ENCODE assay signal across 1 cellular context in genomic region chr15:92819312-92820232, GRCh38.
TF ChIP-seq lines count a peak whose summit lies in the region.

No MANE protein-coding gene starts in this region.

TF ChIP-seq in K562, 482 proteins besides CTCF, POLR2A, EP300 and RAD21 (continued from another document and continues in another):
- TF ChIP-seq, protein P1, sequence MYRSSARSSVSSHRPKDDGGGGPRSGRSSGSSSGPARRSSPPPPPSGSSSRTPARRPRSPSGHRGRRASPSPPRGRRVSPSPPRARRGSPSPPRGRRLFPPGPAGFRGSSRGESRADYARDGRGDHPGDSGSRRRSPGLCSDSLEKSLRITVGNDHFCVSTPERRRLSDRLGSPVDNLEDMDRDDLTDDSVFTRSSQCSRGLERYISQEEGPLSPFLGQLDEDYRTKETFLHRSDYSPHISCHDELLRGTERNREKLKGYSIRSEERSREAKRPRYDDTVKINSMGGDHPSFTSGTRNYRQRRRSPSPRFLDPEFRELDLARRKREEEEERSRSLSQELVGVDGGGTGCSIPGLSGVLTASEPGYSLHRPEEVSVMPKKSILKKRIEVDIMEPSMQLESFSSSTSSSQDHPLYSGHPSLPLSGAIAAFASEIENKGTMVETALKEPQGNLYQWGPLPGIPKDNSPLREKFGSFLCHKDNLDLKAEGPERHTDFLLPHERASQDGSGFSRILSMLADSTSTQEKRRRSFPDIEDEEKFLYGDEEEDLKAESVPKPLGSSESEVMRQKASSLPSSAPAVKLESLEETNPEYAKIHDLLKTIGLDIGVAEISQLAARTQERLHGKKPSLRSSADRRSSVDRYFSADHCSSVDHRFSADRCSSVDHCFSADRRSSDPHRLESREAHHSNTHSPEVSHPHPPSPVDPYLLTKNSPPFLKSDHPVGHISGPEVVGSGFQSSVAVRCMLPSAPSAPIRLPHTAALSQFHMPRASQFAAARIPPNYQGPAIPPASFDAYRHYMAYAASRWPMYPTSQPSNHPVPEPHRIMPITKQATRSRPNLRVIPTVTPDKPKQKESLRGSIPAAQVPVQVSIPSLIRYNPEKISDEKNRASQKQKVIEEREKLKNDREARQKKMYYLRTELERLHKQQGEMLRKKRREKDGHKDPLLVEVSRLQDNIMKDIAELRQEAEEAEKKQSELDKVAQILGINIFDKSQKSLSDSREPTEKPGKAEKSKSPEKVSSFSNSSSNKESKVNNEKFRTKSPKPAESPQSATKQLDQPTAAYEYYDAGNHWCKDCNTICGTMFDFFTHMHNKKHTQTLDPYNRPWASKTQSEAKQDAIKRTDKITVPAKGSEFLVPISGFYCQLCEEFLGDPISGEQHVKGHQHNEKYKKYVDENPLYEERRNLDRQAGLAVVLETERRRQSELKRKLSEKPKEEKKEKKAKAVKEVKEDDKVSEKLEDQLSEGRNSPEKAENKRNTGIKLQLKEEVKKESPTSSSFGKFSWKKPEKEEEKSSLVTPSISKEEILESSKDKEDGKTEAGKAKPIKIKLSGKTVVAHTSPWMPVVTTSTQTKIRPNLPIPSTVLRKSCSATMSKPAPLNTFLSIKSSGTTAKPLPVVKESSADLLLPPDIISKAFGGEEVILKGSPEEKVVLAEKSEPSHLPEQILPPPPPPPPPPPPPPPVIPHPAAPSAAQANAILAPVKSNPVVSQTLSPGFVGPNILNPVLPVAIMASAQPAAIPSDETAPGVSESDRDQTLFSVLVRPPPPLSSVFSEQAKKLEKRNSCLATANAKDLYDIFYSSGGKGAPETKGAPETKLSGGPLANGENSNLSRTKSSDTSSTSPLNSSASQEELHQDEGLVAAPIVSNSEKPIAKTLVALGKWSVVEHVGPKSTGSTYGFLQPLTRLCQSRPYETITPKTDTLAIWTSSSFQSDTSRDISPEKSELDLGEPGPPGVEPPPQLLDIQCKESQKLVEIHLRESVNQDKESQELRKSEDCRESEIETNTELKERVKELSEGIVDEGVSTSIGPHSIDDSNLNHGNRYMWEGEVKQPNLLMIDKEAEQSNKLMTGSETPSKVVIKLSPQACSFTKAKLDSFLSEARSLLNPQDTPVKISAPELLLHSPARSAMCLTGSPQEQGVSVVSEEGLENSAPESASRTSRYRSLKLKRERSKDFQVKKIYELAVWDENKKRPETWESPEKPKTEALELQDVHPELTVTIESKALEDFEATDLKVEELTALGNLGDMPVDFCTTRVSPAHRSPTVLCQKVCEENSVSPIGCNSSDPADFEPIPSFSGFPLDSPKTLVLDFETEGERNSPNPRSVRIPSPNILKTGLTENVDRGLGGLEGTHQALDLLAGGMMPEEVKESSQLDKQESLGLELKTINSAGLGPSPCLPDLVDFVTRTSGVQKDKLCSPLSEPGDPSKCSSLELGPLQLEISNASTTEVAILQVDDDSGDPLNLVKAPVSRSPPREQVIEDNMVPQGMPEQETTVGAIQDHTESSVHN (IDR thresholded peaks at IDR 0.05; ENCODE audit: borderline replicate concordance in 1 of 2, low read depth in 1 of 2), result no peak
- TF ChIP-seq NRF1 (conservative IDR thresholded peaks at IDR 0.05 in 1 of 2, IDR thresholded peaks at IDR 0.05 in 1 of 2) (no peak), ATF3 (IDR thresholded peaks at IDR 0.05) (no peak), ATF3 (CRISPR knock-in tag; conservative IDR thresholded peaks at IDR 0.05) (no peak), BHLHE40 (IDR thresholded peaks at IDR 0.05; ENCODE audit: low read length) (no peak), PRPF4 (IDR thresholded peaks at IDR 0.05; ENCODE audit: insufficient read depth, low read depth, low read length, poor library complexity, severe bottlenecking) (no peak), SNRNP70 (optimal IDR thresholded peaks at IDR 0.05; ENCODE audit: low read depth, low read length) (no peak), ZNF239 (CRISPR knock-in tag; IDR thresholded peaks at IDR 0.05) (peak; percentile 17; the same call in 1 of the 2 replicates), KAT7 (CRISPR knock-in tag; IDR thresholded peaks at IDR 0.05; ENCODE audit: borderline replicate concordance) (no peak), BRF2 (IDR thresholded peaks at IDR 0.05; ENCODE audit: borderline replicate concordance, insufficient read depth, insufficient read length) (no peak), KLF10 (CRISPR knock-in tag; IDR thresholded peaks at IDR 0.05) (no peak), KLF13 (tag; IDR thresholded peaks at IDR 0.05; ENCODE audit: borderline replicate concordance, low read depth) (no peak), ZNF175 (CRISPR knock-in tag; IDR thresholded peaks at IDR 0.05; ENCODE audit: low read depth) (no peak), TRIM25 (IDR thresholded peaks at IDR 0.05; ENCODE audit: borderline replicate concordance) (peak; percentile 46; the same call in 1 of the 2 replicates), TEAD1 (CRISPR knock-in tag; IDR thresholded peaks at IDR 0.05) (0 out of 4 replicates have a peak, but pooled peaks of 1 of the 2 experiments have one; percentile 28), HIVEP1 (CRISPR knock-in tag; IDR thresholded peaks at IDR 0.05) (no peak), USF1 (CRISPR knock-in tag; IDR thresholded peaks at IDR 0.05) (no peak), SIN3A (IDR thresholded peaks at IDR 0.05; ENCODE audit: borderline replicate concordance in 2 of 2, control insufficient read depth in 1 of 2, low read depth in 2 of 2, low read length in 2 of 2) (no peak; a peak in 1 of 4 replicates), ZHX1 (conservative IDR thresholded peaks at IDR 0.05; ENCODE audit: low read length) (no peak), SMAD2 (IDR thresholded peaks at IDR 0.05; ENCODE audit: low read depth, low read length) (no peak), ZKSCAN1 (IDR thresholded peaks at IDR 0.05; ENCODE audit: low read depth, low read length) (no peak), POU5F1 (IDR thresholded peaks at IDR 0.05; ENCODE audit: borderline replicate concordance, low read depth, low read length, partially characterized antibody) (no peak), POLR2G (IDR thresholded peaks at IDR 0.05; ENCODE audit: low read depth, low read length) (no peak), TFAM (CRISPR knock-in tag; conservative IDR thresholded peaks at IDR 0.05) (no peak), NBN (IDR thresholded peaks at IDR 0.05; ENCODE audit: low read depth) (peak; percentile 58), MCM2 (IDR thresholded peaks at IDR 0.05; ENCODE audit: low read depth) (no peak), ZNF644 (tag; IDR thresholded peaks at IDR 0.05; ENCODE audit: low read depth) (no peak; the same call in 1 of the 2 replicates), MAFK (IDR thresholded peaks at IDR 0.05; ENCODE audit: low read length) (no peak), ZBTB17 (CRISPR knock-in tag; IDR thresholded peaks at IDR 0.05) (no peak), SAP30 (IDR thresholded peaks at IDR 0.05; ENCODE audit: borderline replicate concordance, insufficient read depth, low read depth, low read length, poor library complexity, severe bottlenecking) (no peak), CBFA2T2 (conservative IDR thresholded peaks at IDR 0.05) (no peak)
- TF ChIP-seq, protein P2, sequence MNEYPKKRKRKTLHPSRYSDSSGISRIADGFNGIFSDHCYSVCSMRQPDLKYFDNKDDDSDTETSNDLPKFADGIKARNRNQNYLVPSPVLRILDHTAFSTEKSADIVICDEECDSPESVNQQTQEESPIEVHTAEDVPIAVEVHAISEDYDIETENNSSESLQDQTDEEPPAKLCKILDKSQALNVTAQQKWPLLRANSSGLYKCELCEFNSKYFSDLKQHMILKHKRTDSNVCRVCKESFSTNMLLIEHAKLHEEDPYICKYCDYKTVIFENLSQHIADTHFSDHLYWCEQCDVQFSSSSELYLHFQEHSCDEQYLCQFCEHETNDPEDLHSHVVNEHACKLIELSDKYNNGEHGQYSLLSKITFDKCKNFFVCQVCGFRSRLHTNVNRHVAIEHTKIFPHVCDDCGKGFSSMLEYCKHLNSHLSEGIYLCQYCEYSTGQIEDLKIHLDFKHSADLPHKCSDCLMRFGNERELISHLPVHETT (CRISPR knock-in tag; conservative IDR thresholded peaks at IDR 0.05 in 1 of 2, IDR thresholded peaks at IDR 0.05 in 1 of 2), result no peak; a peak in 1 of 4 replicates
- TF ChIP-seq, protein P3, sequence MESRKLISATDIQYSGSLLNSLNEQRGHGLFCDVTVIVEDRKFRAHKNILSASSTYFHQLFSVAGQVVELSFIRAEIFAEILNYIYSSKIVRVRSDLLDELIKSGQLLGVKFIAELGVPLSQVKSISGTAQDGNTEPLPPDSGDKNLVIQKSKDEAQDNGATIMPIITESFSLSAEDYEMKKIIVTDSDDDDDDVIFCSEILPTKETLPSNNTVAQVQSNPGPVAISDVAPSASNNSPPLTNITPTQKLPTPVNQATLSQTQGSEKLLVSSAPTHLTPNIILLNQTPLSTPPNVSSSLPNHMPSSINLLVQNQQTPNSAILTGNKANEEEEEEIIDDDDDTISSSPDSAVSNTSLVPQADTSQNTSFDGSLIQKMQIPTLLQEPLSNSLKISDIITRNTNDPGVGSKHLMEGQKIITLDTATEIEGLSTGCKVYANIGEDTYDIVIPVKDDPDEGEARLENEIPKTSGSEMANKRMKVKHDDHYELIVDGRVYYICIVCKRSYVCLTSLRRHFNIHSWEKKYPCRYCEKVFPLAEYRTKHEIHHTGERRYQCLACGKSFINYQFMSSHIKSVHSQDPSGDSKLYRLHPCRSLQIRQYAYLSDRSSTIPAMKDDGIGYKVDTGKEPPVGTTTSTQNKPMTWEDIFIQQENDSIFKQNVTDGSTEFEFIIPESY (CRISPR knock-in tag; IDR thresholded peaks at IDR 0.05), result no peak
- TF ChIP-seq, protein P4, sequence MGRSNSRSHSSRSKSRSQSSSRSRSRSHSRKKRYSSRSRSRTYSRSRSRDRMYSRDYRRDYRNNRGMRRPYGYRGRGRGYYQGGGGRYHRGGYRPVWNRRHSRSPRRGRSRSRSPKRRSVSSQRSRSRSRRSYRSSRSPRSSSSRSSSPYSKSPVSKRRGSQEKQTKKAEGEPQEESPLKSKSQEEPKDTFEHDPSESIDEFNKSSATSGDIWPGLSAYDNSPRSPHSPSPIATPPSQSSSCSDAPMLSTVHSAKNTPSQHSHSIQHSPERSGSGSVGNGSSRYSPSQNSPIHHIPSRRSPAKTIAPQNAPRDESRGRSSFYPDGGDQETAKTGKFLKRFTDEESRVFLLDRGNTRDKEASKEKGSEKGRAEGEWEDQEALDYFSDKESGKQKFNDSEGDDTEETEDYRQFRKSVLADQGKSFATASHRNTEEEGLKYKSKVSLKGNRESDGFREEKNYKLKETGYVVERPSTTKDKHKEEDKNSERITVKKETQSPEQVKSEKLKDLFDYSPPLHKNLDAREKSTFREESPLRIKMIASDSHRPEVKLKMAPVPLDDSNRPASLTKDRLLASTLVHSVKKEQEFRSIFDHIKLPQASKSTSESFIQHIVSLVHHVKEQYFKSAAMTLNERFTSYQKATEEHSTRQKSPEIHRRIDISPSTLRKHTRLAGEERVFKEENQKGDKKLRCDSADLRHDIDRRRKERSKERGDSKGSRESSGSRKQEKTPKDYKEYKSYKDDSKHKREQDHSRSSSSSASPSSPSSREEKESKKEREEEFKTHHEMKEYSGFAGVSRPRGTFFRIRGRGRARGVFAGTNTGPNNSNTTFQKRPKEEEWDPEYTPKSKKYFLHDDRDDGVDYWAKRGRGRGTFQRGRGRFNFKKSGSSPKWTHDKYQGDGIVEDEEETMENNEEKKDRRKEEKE (IDR thresholded peaks at IDR 0.05; ENCODE audit: borderline replicate concordance in 1 of 2, control insufficient read depth in 1 of 2, low read depth in 2 of 2, low read length in 1 of 2), result no peak
